In genomic region chr16:20871258-20871657, GRCh38 we compare ENCODE assay signal across 21 cellular contexts. TPM values are rescaled to one million over a fixed set of nuclear protein-coding genes. Genes with fewer than 3 reads are reported as not detected.
A peak's percentile ranks its signal among the peaks of the same experiment; 100 is the strongest.
DNase-seq lines count a peak whose midpoint lies in the region; ATAC-seq and TF ChIP-seq lines count a peak whose summit lies in the region.
"Had no signal": no experiment of that assay in that cellular context is flagged by ENCODE, and none has a peak within 500 bp of the region (broad histone marks: within the 10 kb centered on the region; RNA-seq: fewer than 3 reads in every experiment).

No MANE protein-coding gene starts in this region.

- H3K4me1 ChIP-seq in subcutaneous abdominal adipose tissue (ENCODE audit: control insufficient read depth in 5 of 5, insufficient read depth in 5 of 5, low read length in 5 of 5) (peaks cover 21 to 94% (median 93%) of the 10 kb centered on the region in 5 donors), PC-9 (replicated peaks; ENCODE audit: insufficient read depth) (peaks cover 12% of the 10 kb centered on the region)

- H2AFZ ChIP-seq in PC-9: no peak overlapping the region

- BruUV-seq in PC-9 (replicated peaks; lab: Mats Ljungman, UMichigan): no TSS peak

- no peak overlapping the region for H3K4me3 ChIP-seq in coronary artery
- H3K4me3 ChIP-seq in subcutaneous abdominal adipose tissue (ENCODE audit: low read depth in 1 of 5, low read length in 5 of 5): no peak overlapping the region
- no peak overlapping the region for H3K4me3 ChIP-seq in PC-9
- H3K4me3 ChIP-seq: body of pancreas had no signal

- H3K36me3 Mint-ChIP-seq in HFFc6 (ENCODE audit: low read depth) (peaks cover 31% of the 10 kb centered on the region), mesothelial cell of epicardium (peaks cover 3% of the 10 kb centered on the region)
- H3K36me3 Mint-ChIP-seq: natural killer cell had no signal

- peaks cover 82% of the 10 kb centered on the region for H3K79me2 ChIP-seq in PC-9 (ENCODE audit: low read depth)

- H3K4me2 ChIP-seq in PC-9: no peak overlapping the region

- no peak for ATAC-seq in GM18520 (IDR thresholded peaks at IDR 0.05; ENCODE audit: unreplicated experiment)
- ATAC-seq: activated CD4-positive, alpha-beta T cell treated with anti-CD3 and anti-CD28 coated beads for 36 hours; body of pancreas; natural killer cell; Right ventricle myocardium inferior; stimulated activated naive CD8-positive, alpha-beta T cell treated with anti-CD3 and anti-CD28 coated beads, Interleukin-15, Interleukin-2, amounts not matched to agents 100 U/mL and 50 U/mL, for 24 hours had no signal

- H3K4me3 Mint-ChIP-seq in HFFc6 (no peak overlapping the region), mesothelial cell of epicardium (no peak overlapping the region)
- H3K4me3 Mint-ChIP-seq: activated CD4-positive, alpha-beta T cell treated with anti-CD3 and anti-CD28 coated beads for 36 hours; activated naive CD8-positive, alpha-beta T cell treated with anti-CD3 and anti-CD28 coated beads for 36 hours; natural killer cell had no signal

- CTCF ChIA-PET in PC-9 (lab: Charles Lee): no interaction called here

- DNase-seq in HFFc6: no peak
- no peak for DNase-seq in coronary artery (ENCODE audit: low spot score)
- DNase-seq in mesothelial cell of epicardium (ENCODE audit: low spot score in 2 of 2, unreplicated experiment in 2 of 2): no peak
- no peak for DNase-seq in PC-9
- no peak for DNase-seq in GF-D8 (lab: John Stamatoyannopoulos, UW)
- DNase-seq in EL: no peak
- DNase-seq: activated CD4-positive, alpha-beta T cell treated with anti-CD3 and anti-CD28 coated beads for 36 hours; activated naive CD8-positive, alpha-beta T cell treated with anti-CD3 and anti-CD28 coated beads for 36 hours; body of pancreas; foreskin melanocyte; mammary epithelial cell; MM.1S; natural killer cell; NCI-H1694; NCI-H748 treated with DMSO at 0.1 percent for 48 hours; stimulated activated CD4-positive, alpha-beta T cell treated with anti-CD3 and anti-CD28 coated beads, Interleukin-2, amount 100 ng/mL, for 48 hours; stimulated activated naive CD8-positive, alpha-beta T cell treated with anti-CD3 and anti-CD28 coated beads, Interleukin-15, Interleukin-2, amounts not matched to agents 100 U/mL and 50 U/mL, for 24 hours; SW 1271 had no signal

- no peaks in the 10 kb centered on the region for H3K27me3 ChIP-seq in subcutaneous abdominal adipose tissue (ENCODE audit: control insufficient read depth in 5 of 5, insufficient read depth in 4 of 5, low read length in 5 of 5)
- no peaks in the 10 kb centered on the region for H3K27me3 ChIP-seq in PC-9 (ENCODE audit: insufficient read depth, low read depth)
- H3K27me3 ChIP-seq: body of pancreas had no signal

- peaks cover 2% of the 10 kb centered on the region; the same call in 1 of the 2 replicates for H3K27me3 Mint-ChIP-seq in HFFc6 (ENCODE audit: insufficient read depth)
- no peaks in the 10 kb centered on the region for H3K27me3 Mint-ChIP-seq in mesothelial cell of epicardium (ENCODE audit: low read depth)
- H3K27me3 Mint-ChIP-seq: activated CD4-positive, alpha-beta T cell treated with anti-CD3 and anti-CD28 coated beads for 36 hours; activated naive CD8-positive, alpha-beta T cell treated with anti-CD3 and anti-CD28 coated beads for 36 hours had no signal

- peaks cover 16% of the 10 kb centered on the region; the same call in 1 of the 2 replicates for H4K20me1 ChIP-seq in PC-9 (ENCODE audit: insufficient read depth)

- intact Hi-C loops in PC-9 (cut with micrococcal nuclease; ENCODE audit: unreplicated experiment): no loop called here

- H3K27ac Mint-ChIP-seq in HFFc6: peak overlapping the region; percentile 61; the same call in 1 of the 2 replicates
- peak overlapping the region; percentile 25 for H3K27ac Mint-ChIP-seq in mesothelial cell of epicardium
- H3K27ac Mint-ChIP-seq: activated CD4-positive, alpha-beta T cell treated with anti-CD3 and anti-CD28 coated beads for 36 hours had no signal

- no peaks in the 10 kb centered on the region for H3K9me2 ChIP-seq in PC-9 (ENCODE audit: insufficient read depth)

- peak overlapping the region; percentile 71 to 81 for H3K27ac ChIP-seq in coronary artery
- H3K27ac ChIP-seq in subcutaneous abdominal adipose tissue (ENCODE audit: low read depth, low read length): peak overlapping the region; percentile 64
- H3K27ac ChIP-seq in PC-9: no peak overlapping the region
- H3K27ac ChIP-seq: body of pancreas had no signal

- no peaks in the 10 kb centered on the region for H3K9me3 ChIP-seq in subcutaneous abdominal adipose tissue (ENCODE audit: control insufficient read depth in 5 of 5, low read length in 5 of 5)
- no peaks in the 10 kb centered on the region for H3K9me3 ChIP-seq in PC-9 (ENCODE audit: insufficient read depth, low read depth)
- H3K9me3 ChIP-seq: body of pancreas had no signal

- TF ChIP-seq CTCF in HFFc6 (IDR thresholded peaks at IDR 0.05): no peak
- no peak for TF ChIP-seq CTCF in coronary artery (IDR thresholded peaks at IDR 0.05)
- TF ChIP-seq CTCF in mesothelial cell of epicardium (IDR thresholded peaks at IDR 0.05; ENCODE audit: unreplicated experiment): no peak
- no peak for TF ChIP-seq CTCF in PC-9 (conservative IDR thresholded peaks at IDR 0.05)

- POLR2A ChIA-PET in PC-9 (lab: Charles Lee; ENCODE audit: unreplicated experiment): interaction anchor here (0.6 kb wide), 1 partner anchor 8 kb away, joined by 6 read pairs; no protein-coding TSS in a partner anchor

- peak overlapping the region in 2 of 5 donors; percentile 14 to 25 for H3K9ac ChIP-seq in subcutaneous abdominal adipose tissue (ENCODE audit: low read length in 5 of 5)

- peaks cover 9% of the 10 kb centered on the region; the same call in 1 of the 2 replicates for H3F3A ChIP-seq in PC-9 (ENCODE audit: insufficient read depth, low read depth)

- H3K9me3 Mint-ChIP-seq in HFFc6 (no peaks in the 10 kb centered on the region), mesothelial cell of epicardium (no peaks in the 10 kb centered on the region)
- H3K9me3 Mint-ChIP-seq: activated naive CD8-positive, alpha-beta T cell treated with anti-CD3 and anti-CD28 coated beads for 36 hours; natural killer cell had no signal

- H3K36me3 ChIP-seq in subcutaneous abdominal adipose tissue (ENCODE audit: control insufficient read depth in 5 of 5, insufficient read depth in 5 of 5, low read length in 5 of 5): peaks cover 0 to 4% (median 2%) of the 10 kb centered on the region in 5 donors
- H3K36me3 ChIP-seq in PC-9 (ENCODE audit: low read depth): no peaks in the 10 kb centered on the region

- H3K4me1 Mint-ChIP-seq in HFFc6 (ENCODE audit: low read depth) (peaks cover 97% of the 10 kb centered on the region), mesothelial cell of epicardium (peaks cover 47% of the 10 kb centered on the region)

RNA-seq across cellular contexts. Expression of gene DCUN1D3, which starts 28.9 kb away (rescaled TPM):
- total RNA-seq in HFFc6 (2021; fragmentation: NEBNext Ultra II Directional; extraction: Animal tissue kit (Norgen Biotek cat#: 25700)): 10 to 100 TPM; 29.2 to 41.0 (median 32.1) TPM
- 10.8 to 12.4 TPM (median 12.0 TPM) in 3 replicates for total RNA-seq in mesothelial cell of epicardium
- 11.8 and 14.6 TPM in 2 replicates for total RNA-seq in PC-9 (2021)

RNA-seq across cellular contexts. Expression of gene LYRM1, which starts 29.3 kb away (rescaled TPM):
- total RNA-seq in HFFc6 (2021; fragmentation: NEBNext Ultra II Directional; extraction: Animal tissue kit (Norgen Biotek cat#: 25700)): 10 to 100 TPM; 22.2 to 28.4 (median 25.8) TPM
- total RNA-seq in mesothelial cell of epicardium: 14.7 to 16.0 TPM (median 15.9 TPM) in 3 replicates
- total RNA-seq in PC-9 (2021): 32.2 and 51.7 TPM in 2 replicates
